Comparison of ENCODE assay signal across 32 cellular contexts in genomic region chr3:5277612-5278236, GRCh38.
"Had no signal": no experiment of that assay in that cellular context is flagged by ENCODE, and none has a peak within 500 bp of the region (broad histone marks: within the 10 kb centered on the region; RNA-seq: fewer than 3 reads in every experiment).

No MANE protein-coding gene starts in this region.

- DNase-seq: activated B cell treated with CpG ODN at 0.5 μM for 24 hours; activated CD4-positive, alpha-beta memory T cell treated with anti-CD3 and anti-CD28 coated beads for 36 hours; activated CD4-positive, alpha-beta T cell treated with anti-CD3 and anti-CD28 coated beads for 36 hours; activated CD4-positive, alpha-beta T cell treated with anti-CD3 and anti-CD28 coated beads, Interleukin-2, amount 10 ng/mL, durations not matched to agents 24 days and 14 days; activated CD8-positive, alpha-beta memory T cell treated with anti-CD3 and anti-CD28 coated beads, Interleukin-2, amount 10 ng/mL, durations not matched to agents 7 days and 5 days; activated CD8-positive, alpha-beta memory T cell treated with anti-CD3 and anti-CD28 coated beads, Interleukin-2, amount 50 U/mL, for 4 hours; activated CD8-positive, alpha-beta T cell treated with anti-CD3 and anti-CD28 coated beads, Interleukin-2, amount 10 ng/mL, durations not matched to agents 7 days and 5 days; activated effector memory CD4-positive, alpha-beta T cell treated with anti-CD3 and anti-CD28 coated beads, Interleukin-2, amount 50 U/mL, for 16 hours; activated naive CD4-positive, alpha-beta T cell treated with anti-CD3 and anti-CD28 coated beads for 36 hours; activated naive CD8-positive, alpha-beta T cell treated with anti-CD3 and anti-CD28 coated beads for 36 hours; activated naive CD8-positive, alpha-beta T cell treated with anti-CD3 and anti-CD28 coated beads, Interleukin-2, amount 50 U/mL, for 24 hours; activated T-cell treated with anti-CD3 and anti-CD28 coated beads, Interleukin-2, amount 50 U/mL, for 1 hour; activated T-cell treated with anti-CD3 and anti-CD28 coated beads, Interleukin-2, amount 50 U/mL, for 48 hours; adrenal gland; amygdala; central memory CD4-positive, alpha-beta T cell; cerebellar nuclear complex; colonic mucosa; effector CD8-positive, alpha-beta T cell; endodermal cell; erythroblast; esophagus squamous epithelium; foreskin melanocyte; T-helper 1 cell; T-helper 17 cell; T1000; WERI-Rb-1 had no signal

- ATAC-seq: activated CD4-positive, alpha-beta T cell treated with anti-CD3 and anti-CD28 coated beads for 36 hours; activated CD4-positive, CD25-positive, alpha-beta regulatory T cell treated with anti-CD3 and anti-CD28 coated beads, Interleukin-2, amount 50 U/mL, for 24 hours; activated CD8-positive, alpha-beta memory T cell treated with anti-CD3 and anti-CD28 coated beads, Interleukin-2, amount 10 ng/mL, durations not matched to agents 7 days and 5 days; activated CD8-positive, alpha-beta T cell treated with anti-CD3 and anti-CD28 coated beads, Interleukin-2, amount 10 ng/mL, durations not matched to agents 7 days and 5 days; activated naive CD8-positive, alpha-beta T cell treated with anti-CD3 and anti-CD28 coated beads, Interleukin-2, amount 50 U/mL, for 24 hours; gastroesophageal sphincter; T-helper 17 cell had no signal

- H3K4me1 ChIP-seq: adrenal gland, ascending aorta, breast epithelium, colonic mucosa, esophagus squamous epithelium, gastroesophageal sphincter had no signal

- H3K36me3 ChIP-seq: adrenal gland, ascending aorta, breast epithelium, cardiac muscle cell, colonic mucosa, esophagus squamous epithelium, gastroesophageal sphincter, WERI-Rb-1 had no signal

- H3K4me3 ChIP-seq: adrenal gland, ascending aorta, breast epithelium, cardiac muscle cell, colonic mucosa, esophagus squamous epithelium, gastroesophageal sphincter had no signal

- H3K9me3 ChIP-seq: adrenal gland, colonic mucosa, esophagus squamous epithelium had no signal

- H3K27ac ChIP-seq: adrenal gland, ascending aorta, breast epithelium, cardiac muscle cell, colonic mucosa, esophagus squamous epithelium, gastroesophageal sphincter, WERI-Rb-1 had no signal

- H3K27me3 ChIP-seq: adrenal gland, ascending aorta, breast epithelium, cardiac muscle cell, colonic mucosa, esophagus squamous epithelium, gastroesophageal sphincter had no signal
